19 cellular contexts compared by ENCODE assay signal in the genomic region with DNA sequence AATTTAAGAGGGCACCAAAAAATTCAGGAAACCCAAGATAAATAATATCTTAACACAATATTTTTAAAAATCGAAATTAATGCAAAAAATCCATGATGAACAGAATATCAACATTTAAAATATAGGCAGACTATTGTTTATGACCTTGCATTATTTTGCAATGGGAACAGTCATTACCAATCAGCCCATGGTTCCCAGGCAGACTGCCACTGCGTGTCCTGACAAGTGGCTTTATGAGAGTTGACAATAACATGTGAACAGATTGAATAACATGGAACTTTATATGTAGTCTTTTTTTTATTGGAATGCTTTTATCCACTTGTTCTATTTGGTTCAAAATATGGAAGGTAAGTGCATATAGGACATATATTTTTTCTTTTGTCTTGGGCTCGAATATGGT. TPM values are rescaled to one million over a fixed set of nuclear protein-coding genes. Genes with fewer than 3 reads are reported as not detected.
DNase-seq lines count a peak whose midpoint lies in the region; ATAC-seq and TF ChIP-seq lines count a peak whose summit lies in the region.
"Had no signal": no experiment of that assay in that cellular context is flagged by ENCODE, and none has a peak within 500 bp of the region (broad histone marks: within the 10 kb centered on the region; RNA-seq: fewer than 3 reads in every experiment).

No MANE protein-coding gene starts in this region.

- no peak overlapping the region for H3K4me3 ChIP-seq in ACC112 (ENCODE audit: low read depth, low read length)
- H3K4me3 ChIP-seq in epithelial cell of esophagus (ENCODE audit: low read length), result no peak overlapping the region
- no peak overlapping the region for H3K4me3 ChIP-seq in prostate gland
- no peak overlapping the region for H3K4me3 ChIP-seq in psoas muscle
- H3K4me3 ChIP-seq: dorsolateral prefrontal cortex, lung, transverse colon had no signal

- intact Hi-C loops in prostate gland (cut with DNase I) (no loop called here), psoas muscle (cut with DNase I) (no loop called here)

- H2AFZ ChIP-seq in ACC112 (ENCODE audit: low read length, unreplicated experiment), result peak overlapping the region; percentile 78

- ATAC-seq in psoas muscle, result no peak
- ATAC-seq: stimulated activated naive B cell treated with anti-CD40 and anti-IgM and Interleukin-4, amounts not matched to agents 10 μg/mL and 1 μg/mL and 100 μg/mL, for 72 hours had no signal

- TF ChIP-seq CTCF in epithelial cell of esophagus (IDR thresholded peaks at IDR 0.05; ENCODE audit: insufficient read depth, low read depth, low read length, missing control alignments), result no peak
- TF ChIP-seq CTCF in prostate gland (IDR thresholded peaks at IDR 0.05), result no peak
- no peak for TF ChIP-seq CTCF in psoas muscle (IDR thresholded peaks at IDR 0.05)

- TF ChIP-seq POLR2A in prostate gland (IDR thresholded peaks at IDR 0.05), result no peak

- WGBS in prostate gland, result 43% methylated on average over 3 of the region's 3 CpGs
- WGBS in psoas muscle, 3 donors, result 90 to 93% (median 90%) methylated on average over 3 of the region's 3 CpGs

- H3K27ac ChIP-seq in ACC112 (ENCODE audit: low read depth, low read length) (peak overlapping the region; percentile 91), prostate gland (peak overlapping the region; percentile 59 to 93), psoas muscle (no peak overlapping the region)
- H3K27ac ChIP-seq: HL-60 had no signal

- H3K9me3 ChIP-seq in prostate gland (no peaks in the 10 kb centered on the region), psoas muscle (peaks cover 8% of the 10 kb centered on the region)
- H3K9me3 ChIP-seq: Caco-2, transverse colon had no signal

- H3K27me3 ChIP-seq in ACC112 (ENCODE audit: insufficient read depth, low read length) (no peaks in the 10 kb centered on the region), prostate gland (replicated peaks; ENCODE audit: insufficient read depth) (no peaks in the 10 kb centered on the region), psoas muscle (ENCODE audit: insufficient read depth in 3 of 3, low read length in 2 of 3) (no peaks in the 10 kb centered on the region)
- H3K27me3 ChIP-seq: dorsolateral prefrontal cortex, transverse colon had no signal

- DNase-seq in OCI-M1 (lab: John Stamatoyannopoulos, UW), result peak; percentile 62
- DNase-seq in epithelial cell of esophagus (ENCODE audit: low read depth), result peak; percentile 93
- peak; percentile 81 for DNase-seq in prostate gland (ENCODE audit: low spot score)
- DNase-seq in islet precursor cell, result no peak
- no peak for DNase-seq in psoas muscle
- DNase-seq in D341Med (ENCODE audit: low spot score), result no peak
- DNase-seq in C1 segment of cervical spinal cord (lab: John Stamatoyannopoulos, UW), result no peak
- DNase-seq: activated CD8-positive, alpha-beta memory T cell treated with anti-CD3 and anti-CD28 coated beads for 24 hours; Caco-2; dorsolateral prefrontal cortex; head of caudate nucleus; NCI-H2081 treated with DMSO at 0.1 percent for 48 hours; NCI-H526; posterior cingulate gyrus; stimulated activated naive B cell treated with anti-CD40 and anti-IgM and Interleukin-4, amounts not matched to agents 10 μg/mL and 1 μg/mL and 100 μg/mL, for 72 hours; transverse colon had no signal

- peaks cover 15% of the 10 kb centered on the region for H3K79me2 ChIP-seq in ACC112 (ENCODE audit: control insufficient read depth, insufficient read depth, low read length, unreplicated experiment)

- H3K36me3 ChIP-seq in ACC112 (ENCODE audit: insufficient read depth, low read length) (no peaks in the 10 kb centered on the region), prostate gland (no peaks in the 10 kb centered on the region), psoas muscle (ENCODE audit: insufficient read depth in 1 of 2, low read depth in 1 of 2) (no peaks in the 10 kb centered on the region)
- H3K36me3 ChIP-seq: transverse colon had no signal

- H3K4me1 ChIP-seq in ACC112 (ENCODE audit: control insufficient read depth, insufficient read depth, low read length, unreplicated experiment) (peaks cover 31% of the 10 kb centered on the region), prostate gland (replicated peaks) (peaks cover 12% of the 10 kb centered on the region), psoas muscle (peaks cover 19% of the 10 kb centered on the region)

RNA-seq across cellular contexts. Expression of a gene that starts 3.1 kb away (rescaled TPM):
- 10 to 100 TPM; 17.0 to 28.6 TPM for total RNA-seq in prostate gland
- 1 to 10 TPM; 3.6 to 5.8 (median 5.0) TPM for total RNA-seq in psoas muscle
- 10 to 100 TPM in 1 of 3 donors, 1 to 10 TPM in 2; 5.6 to 56.9 (median 5.6) TPM for polyA plus RNA-seq in psoas muscle

RNA-seq across cellular contexts. Expression of a gene that starts 23.4 kb away (rescaled TPM):
- total RNA-seq in prostate gland (10 to 100 TPM; 32.8 to 35.3 TPM), psoas muscle (1 to 10 TPM; 2.4 to 5.7 (median 3.3) TPM)
- 10 to 100 TPM in 1 of 3 donors, 1 to 10 TPM in 2; 2.2 to 10.4 (median 2.9) TPM for polyA plus RNA-seq in psoas muscle

RNA-seq across cellular contexts. Expression of a gene that starts 46.8 kb away (rescaled TPM):
- total RNA-seq in prostate gland (10 to 100 TPM; 15.3 to 41.4 TPM), psoas muscle (10 to 100 TPM in 3 of 4 donors, 1 to 10 TPM in 1; 9.8 to 15.1 (median 12.1) TPM)
- polyA plus RNA-seq in psoas muscle, result 10 to 100 TPM in 2 of 3 donors, 1 to 10 TPM in 1; 8.3 to 20.1 (median 14.9) TPM

RNA-seq across cellular contexts. Expression of a gene that starts 49.7 kb away (rescaled TPM):
- total RNA-seq in prostate gland, result 10 to 100 TPM; 12.3 to 26.2 TPM
- 10 to 100 TPM; 11.5 to 14.1 (median 11.9) TPM for total RNA-seq in psoas muscle
- 10 to 100 TPM in 2 of 3 donors, 1 to 10 TPM in 1; 8.9 to 22.9 (median 15.6) TPM for polyA plus RNA-seq in psoas muscle

RNA-seq across cellular contexts. Expression of a gene that starts 56.8 kb away (rescaled TPM):
- total RNA-seq in prostate gland (1 to 10 TPM; 4.7 to 5.5 TPM), psoas muscle (1 to 10 TPM; 1.8 to 4.1 (median 2.6) TPM)
- 1 to 10 TPM; 3.9 to 5.6 (median 5.2) TPM for polyA plus RNA-seq in psoas muscle

Comparison
In these comparisons a context has a peak if more than half of its experiments do, and no peak if none do; other contexts are left out.
1. DNase-seq: peak in OCI-M1 (single experiment), epithelial cell of esophagus (single experiment) and prostate gland (single experiment); none in islet precursor cell (single experiment), psoas muscle (0 of 2), D341Med (single experiment) and C1 segment of cervical spinal cord (0 of 14).
2. RNA of a gene that starts 23.4 kb away (total RNA-seq): 32.8 to 35.3 TPM in prostate gland; 2.4 to 5.7 TPM in psoas muscle; every median in the first group is over 4 times any median in the second.